In the genomic region with DNA sequence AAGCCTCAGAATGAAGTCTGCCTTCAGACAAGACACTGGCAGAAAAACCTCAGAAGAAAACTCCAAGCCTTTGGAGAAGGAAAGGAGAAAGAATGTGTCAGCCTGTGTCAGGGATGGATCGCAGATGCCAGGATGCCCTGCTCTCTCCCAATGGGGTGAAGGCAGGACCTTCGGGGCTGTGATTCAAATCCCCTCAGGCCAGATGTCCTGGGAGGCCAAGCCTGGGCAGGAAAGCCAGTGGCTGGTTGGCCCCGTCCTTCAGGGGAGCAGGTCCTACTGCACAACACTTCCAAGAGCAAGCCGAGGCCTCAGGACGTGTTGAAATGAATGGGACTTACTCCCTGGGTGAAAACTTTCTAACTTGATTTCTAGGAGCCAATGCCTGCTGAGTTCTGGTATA, we compare ENCODE assay signal across 24 cellular contexts. TPM values are rescaled to one million over a fixed set of nuclear protein-coding genes. Genes with fewer than 3 reads are reported as not detected.
"Had no signal": no experiment of that assay in that cellular context is flagged by ENCODE, and none has a peak within 500 bp of the region (broad histone marks: within the 10 kb centered on the region; RNA-seq: fewer than 3 reads in every experiment).

No MANE protein-coding gene starts in this region.

- H3K4me1 ChIP-seq: colonic mucosa, spleen, uterus had no signal

- H3K27ac ChIP-seq: brain microvascular endothelial cell, colonic mucosa, epithelial cell of prostate, spleen, tibial nerve, uterus had no signal

- H3K27me3 Mint-ChIP-seq: central memory CD8-positive, alpha-beta T cell; stimulated activated memory B cell treated with anti-CD40 and anti-IgM and Interleukin-4, amounts not matched to agents 10 μg/mL and 1 μg/mL and 100 μg/mL, for 72 hours had no signal

- H3K4me3 ChIP-seq: colonic mucosa, spleen, tibial nerve, uterus had no signal

- ATAC-seq: stimulated activated memory B cell treated with anti-CD40 and anti-IgM and Interleukin-4, amounts not matched to agents 10 μg/mL and 1 μg/mL and 100 μg/mL, for 72 hours had no signal

- H3K27ac Mint-ChIP-seq: endodermal cell; nephron; stimulated activated memory B cell treated with anti-CD40 and anti-IgM and Interleukin-4, amounts not matched to agents 10 μg/mL and 1 μg/mL and 100 μg/mL, for 72 hours had no signal

- H3K4me3 Mint-ChIP-seq: central memory CD8-positive, alpha-beta T cell; endodermal cell; nephron; stimulated activated memory B cell treated with anti-CD40 and anti-IgM and Interleukin-4, amounts not matched to agents 10 μg/mL and 1 μg/mL and 100 μg/mL, for 72 hours had no signal

- H3K9me3 Mint-ChIP-seq: central memory CD8-positive, alpha-beta T cell; endodermal cell; nephron; stimulated activated memory B cell treated with anti-CD40 and anti-IgM and Interleukin-4, amounts not matched to agents 10 μg/mL and 1 μg/mL and 100 μg/mL, for 72 hours had no signal

- DNase-seq: activated CD4-positive, alpha-beta T cell treated with anti-CD3 and anti-CD28 coated beads for 1 hour; activated CD4-positive, alpha-beta T cell treated with anti-CD3 and anti-CD28 coated beads, Interleukin-2, amount 50 U/mL, for 48 hours; activated effector memory CD4-positive, alpha-beta T cell treated with anti-CD3 and anti-CD28 coated beads, Interleukin-2, amount 50 U/mL, for 16 hours; activated T-cell treated with anti-CD3 and anti-CD28 coated beads, Interleukin-2, amount 50 U/mL, for 48 hours; aorta; brain microvascular endothelial cell; colonic mucosa; endodermal cell; foreskin fibroblast; mesendoderm; nucleus accumbens; posterior cingulate gyrus; spleen; stimulated activated CD4-positive, alpha-beta T cell treated with anti-CD3 and anti-CD28 coated beads, Interleukin-4, amount 100 ng/mL, for 4 hours; T1000; uterus had no signal

- H3K27me3 ChIP-seq: brain microvascular endothelial cell, colonic mucosa, spleen, tibial nerve, uterus had no signal

- H3K36me3 ChIP-seq: brain microvascular endothelial cell, colonic mucosa, uterus had no signal

- H3K9me3 ChIP-seq: colonic mucosa, spleen, tibial nerve, uterus had no signal

RNA-seq across cellular contexts. Expression of gene GJA10, which starts 36.5 kb away (rescaled TPM):
- total RNA-seq: aorta, colonic mucosa, glomerular endothelial cell, lower leg skin, renal cortical epithelial cell, spleen, tibial nerve, uterus had no signal
- polyA plus RNA-seq: aorta, spleen had no signal
